ENCODE assay signal across 1 cellular context in the genomic region with DNA sequence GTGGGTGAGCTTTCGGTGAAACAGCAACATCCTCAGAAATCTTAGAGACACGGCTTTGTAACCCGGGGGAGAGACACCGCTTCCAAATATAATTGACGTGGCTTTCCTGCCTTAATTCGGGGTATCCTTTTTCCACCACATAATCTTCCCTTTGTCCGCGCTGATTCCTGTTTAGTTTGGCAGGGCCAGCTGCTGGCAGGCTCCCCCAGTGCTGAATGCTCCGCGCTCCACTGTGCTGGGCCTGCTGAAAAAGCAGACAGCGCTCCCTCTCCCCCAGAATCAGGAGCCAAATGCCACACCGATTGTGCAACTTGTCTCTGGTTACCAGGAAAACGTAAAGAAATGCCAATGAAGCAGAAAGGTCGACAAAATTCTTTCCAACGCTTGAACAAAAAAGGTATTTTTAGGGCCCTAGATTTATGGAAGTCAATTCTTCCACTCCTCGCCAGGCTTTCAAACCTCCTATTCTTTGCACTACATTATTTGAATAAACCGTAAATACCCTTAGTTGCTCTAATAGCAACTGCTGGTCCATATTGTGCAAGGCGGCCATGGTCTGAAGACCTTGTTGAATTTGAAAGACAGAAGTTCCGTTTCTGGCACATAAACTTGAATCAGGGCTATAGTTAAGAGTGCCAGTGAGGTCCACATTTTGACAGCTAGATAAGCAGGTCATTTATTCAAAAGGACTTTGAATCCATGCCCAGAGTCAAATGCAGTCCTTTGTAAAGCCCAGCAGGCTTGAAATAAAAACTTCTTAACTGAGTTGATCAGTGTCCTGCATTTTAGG.
TF ChIP-seq lines count a peak whose summit lies in the region.

No MANE protein-coding gene starts in this region.

TF ChIP-seq in K562, 482 proteins besides CTCF, POLR2A, EP300 and RAD21 (continued from another document):
- no peak for TF ChIP-seq ZNF3 (CRISPR knock-in tag; IDR thresholded peaks at IDR 0.05)
- TF ChIP-seq, protein P1, sequence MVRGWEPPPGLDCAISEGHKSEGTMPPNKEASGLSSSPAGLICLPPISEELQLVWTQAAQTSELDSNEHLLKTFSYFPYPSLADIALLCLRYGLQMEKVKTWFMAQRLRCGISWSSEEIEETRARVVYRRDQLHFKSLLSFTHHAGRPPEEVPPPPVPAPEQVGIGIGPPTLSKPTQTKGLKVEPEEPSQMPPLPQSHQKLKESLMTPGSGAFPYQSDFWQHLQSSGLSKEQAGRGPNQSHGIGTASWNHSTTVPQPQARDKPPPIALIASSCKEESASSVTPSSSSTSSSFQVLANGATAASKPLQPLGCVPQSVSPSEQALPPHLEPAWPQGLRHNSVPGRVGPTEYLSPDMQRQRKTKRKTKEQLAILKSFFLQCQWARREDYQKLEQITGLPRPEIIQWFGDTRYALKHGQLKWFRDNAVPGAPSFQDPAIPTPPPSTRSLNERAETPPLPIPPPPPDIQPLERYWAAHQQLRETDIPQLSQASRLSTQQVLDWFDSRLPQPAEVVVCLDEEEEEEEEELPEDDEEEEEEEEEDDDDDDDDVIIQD (CRISPR knock-in tag; IDR thresholded peaks at IDR 0.05), result no peak
